ENCODE assay signal across 16 cellular contexts in the genomic region with DNA sequence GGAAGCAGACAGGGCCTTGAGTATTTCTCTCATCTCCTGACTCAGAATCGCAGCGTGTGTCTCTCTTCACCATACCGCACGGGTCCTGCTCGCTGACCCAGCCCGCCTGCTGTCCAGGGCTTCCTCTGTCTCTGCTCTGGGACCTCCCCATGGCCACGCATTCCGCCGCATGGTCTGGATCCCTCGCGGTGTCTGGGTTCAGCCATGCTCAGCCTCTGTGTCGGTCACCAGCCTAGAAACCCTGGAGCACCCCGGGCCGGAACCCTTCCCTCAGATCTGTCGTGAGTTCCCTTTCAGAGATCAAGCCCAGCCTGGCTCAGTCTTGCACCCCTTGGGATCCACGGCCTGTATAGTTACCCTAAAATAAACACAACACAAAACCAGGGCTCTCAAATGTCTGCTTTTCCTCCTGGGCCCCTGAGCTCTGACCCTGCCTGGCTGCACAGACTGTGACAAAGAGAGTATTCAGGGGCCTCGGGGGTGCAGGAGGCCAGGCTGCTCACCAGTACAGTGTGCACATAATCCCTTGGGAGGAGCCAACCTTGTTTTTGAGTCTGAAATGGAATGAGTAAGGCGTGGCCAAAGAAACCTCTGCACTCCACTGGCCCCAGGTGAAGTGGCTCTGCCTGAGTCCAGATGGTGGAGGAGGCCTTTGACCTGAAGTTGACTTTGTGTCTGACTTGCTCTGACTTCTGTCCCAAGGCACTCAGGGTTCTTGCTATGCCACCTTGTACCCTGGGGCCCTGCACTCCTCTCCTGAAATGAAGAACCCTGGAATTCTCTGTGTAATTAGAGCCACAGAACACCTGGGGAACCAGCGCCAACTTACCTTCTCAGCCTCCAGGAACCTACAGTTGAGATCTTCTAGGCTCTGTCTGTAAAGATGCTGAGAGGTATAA. TPM values are rescaled to one million over a fixed set of nuclear protein-coding genes. Genes with fewer than 3 reads are reported as not detected.
DNase-seq lines count a peak whose midpoint lies in the region; ATAC-seq, FAIRE-seq and TF ChIP-seq lines count a peak whose summit lies in the region.
"Had no signal": no experiment of that assay in that cellular context is flagged by ENCODE, and none has a peak within 500 bp of the region (broad histone marks: within the 10 kb centered on the region; RNA-seq: fewer than 3 reads in every experiment).

No MANE protein-coding gene starts in this region.

- H2BK120ac ChIP-seq in H1 (replicated peaks; ENCODE audit: low read depth, low read length) (no peak overlapping the region), trophoblast cell (ENCODE audit: insufficient read depth, low read length, poor library complexity) (peak overlapping the region; percentile 0)

- H3K27ac ChIP-seq in H1 (ENCODE audit: low read depth, low read length) (no peak overlapping the region), trophoblast cell (ENCODE audit: low read depth, low read length) (peak overlapping the region; percentile 10)
- H3K27ac ChIP-seq: 22Rv1, adrenal gland, tibial nerve, VCaP had no signal

- H3K4ac ChIP-seq in H1 (replicated peaks; ENCODE audit: insufficient read length, low read depth, low read length) (peak overlapping the region; percentile 69), trophoblast cell (ENCODE audit: low read depth, low read length) (no peak overlapping the region)

- no peak overlapping the region for H3K18ac ChIP-seq in H1 (ENCODE audit: extremely low read depth, low read length)
- H3K18ac ChIP-seq in trophoblast cell (ENCODE audit: low read length) = no peak overlapping the region

- H3K9ac ChIP-seq in H1 (replicated peaks in 1 of 4; ENCODE audit: extremely low read depth in 1 of 4, low read depth in 3 of 4, low read length in 3 of 4) (no peak overlapping the region; a peak in 1 of 7 replicates), trophoblast cell (ENCODE audit: low read length) (no peak overlapping the region)

- CTCF ChIA-PET in H1 (lab: Charles Lee; ENCODE audit: partially characterized antibody) = interaction anchor here (0.6 to 1.0 kb wide), 2 partner anchors 18 to 37 kb away, joined by 3 to 4 read pairs; no protein-coding TSS in a partner anchor

- 0 out of 2 replicates have a peak, but pooled peaks cover under 1% of the 10 kb centered on the region for H3K23me2 ChIP-seq in H1 (ENCODE audit: low read depth, low read length)

- H3K36me3 ChIP-seq in H1 (ENCODE audit: control insufficient read depth in 2 of 4, insufficient read depth in 4 of 4, low read length in 3 of 4) = no peaks in the 10 kb centered on the region
- no peaks in the 10 kb centered on the region for H3K36me3 ChIP-seq in trophoblast cell (ENCODE audit: control insufficient read depth in 1 of 2, insufficient read depth in 2 of 2, low read length in 2 of 2)
- H3K36me3 ChIP-seq in MG63 = no peaks in the 10 kb centered on the region
- H3K36me3 ChIP-seq: adrenal gland, tibial nerve had no signal

- H3K4me1 ChIP-seq in H1 (replicated peaks in 1 of 4; ENCODE audit: control insufficient read depth in 3 of 4, insufficient read depth in 4 of 4, low read length in 3 of 4) = peaks cover 0 to 11% (median 3%) of the 10 kb centered on the region in 4 experiments; a peak in 5 of 7 replicates
- H3K4me1 ChIP-seq in trophoblast cell (ENCODE audit: control insufficient read depth in 1 of 2, insufficient read depth in 2 of 2, low read length in 2 of 2) = peaks cover 14 to 16% of the 10 kb centered on the region in 2 experiments

- H4K5ac ChIP-seq in H1 (ENCODE audit: insufficient read length, low read depth, low read length) = no peak overlapping the region

- TF ChIP-seq RAD21 in H1 (IDR thresholded peaks at IDR 0.05 in 1 of 2, conservative IDR thresholded peaks at IDR 0.05 in 1 of 2; ENCODE audit: low read depth in 2 of 2, low read length in 2 of 2) = no peak

- H3K79me1 ChIP-seq in H1 (ENCODE audit: low read depth, low read length) = 0 out of 2 replicates have a peak, but pooled peaks cover 2% of the 10 kb centered on the region
- H3K79me1 ChIP-seq in trophoblast cell (ENCODE audit: low read length) = peaks cover 2% of the 10 kb centered on the region

- 94% methylated on average over 19 of the region's 19 CpGs; no CpG with 5 or more reads in 1 of the 2 experiments for WGBS in H1 (ENCODE audit: extremely low coverage in 1 of 2, insufficient coverage in 1 of 2, insufficient read length in 1 of 2, insufficient replicate concordance in 2 of 2, low coverage in 1 of 2, low lambda C conversion rate in 2 of 2, missing lambda C conversion rate in 1 of 2), 2 experiments
- WGBS in trophoblast cell (ENCODE audit: extremely low coverage, insufficient coverage, insufficient read length) = no CpG with 5 or more reads among the region's 19 CpGs

- no peak for ATAC-seq in HG02981 (IDR thresholded peaks at IDR 0.05; ENCODE audit: unreplicated experiment)
- no peak for ATAC-seq in activated T-cell treated with anti-CD3 and anti-CD28 coated beads, Interleukin-2, amount 50 U/mL, for 72 hours (replicated peaks in 1 of 2)

- no peak for TF ChIP-seq CTCF in H1 (IDR thresholded peaks at IDR 0.05; ENCODE audit: control extremely low read depth in 1 of 3, insufficient read depth in 1 of 3, low read depth in 1 of 3, low read length in 3 of 3)

- TF ChIP-seq EP300 in H1 (IDR thresholded peaks at IDR 0.05; ENCODE audit: borderline replicate concordance in 1 of 2, low read depth in 2 of 2, low read length in 2 of 2) = no peak

- H2BK5ac ChIP-seq in H1 (ENCODE audit: low read depth, low read length) (no peak overlapping the region), trophoblast cell (ENCODE audit: low read depth, low read length, poor library complexity) (no peak overlapping the region)

- H3K36me3 Mint-ChIP-seq in activated T-cell treated with anti-CD3 and anti-CD28 coated beads, Interleukin-2, amount 50 U/mL, for 72 hours (ENCODE audit: insufficient read depth in 2 of 2) = no peaks in the 10 kb centered on the region

- H3K14ac ChIP-seq in H1 (ENCODE audit: insufficient read length) (no peak overlapping the region), trophoblast cell (ENCODE audit: low read length) (no peak overlapping the region)

- H3K4me1 Mint-ChIP-seq in activated T-cell treated with anti-CD3 and anti-CD28 coated beads, Interleukin-2, amount 50 U/mL, for 72 hours (ENCODE audit: low read depth) = peaks cover 31% of the 10 kb centered on the region

- no peak overlapping the region for H3K27ac Mint-ChIP-seq in activated T-cell treated with anti-CD3 and anti-CD28 coated beads, Interleukin-2, amount 50 U/mL, for 72 hours

- POLR2A ChIA-PET in H1 (lab: Charles Lee; ENCODE audit: partially characterized antibody) = no interaction called here

- 0 out of 4 replicates have a peak, but pooled peaks cover 0 to 3% of the 10 kb centered on the region in 2 experiments for H3K79me2 ChIP-seq in H1 (ENCODE audit: control insufficient read depth in 1 of 2, insufficient read depth in 2 of 2, low read length in 2 of 2)
- no peaks in the 10 kb centered on the region for H3K79me2 ChIP-seq in trophoblast cell (ENCODE audit: control insufficient read depth, insufficient read depth, low read length, poor library complexity)

- no peak overlapping the region for H4K12ac ChIP-seq in trophoblast cell (ENCODE audit: low read depth, low read length)

- no peaks in the 10 kb centered on the region for H3K9me3 Mint-ChIP-seq in activated T-cell treated with anti-CD3 and anti-CD28 coated beads, Interleukin-2, amount 50 U/mL, for 72 hours

- H3K27me3 Mint-ChIP-seq in activated T-cell treated with anti-CD3 and anti-CD28 coated beads, Interleukin-2, amount 50 U/mL, for 72 hours (ENCODE audit: low read depth) = no peaks in the 10 kb centered on the region

- H3K4me2 ChIP-seq in H1 (ENCODE audit: insufficient read depth in 1 of 2, low read depth in 2 of 2, low read length in 2 of 2) = peak overlapping the region in 1 of 2 experiments; percentile 38; a peak in 2 of 4 replicates
- no peak overlapping the region for H3K4me2 ChIP-seq in trophoblast cell (ENCODE audit: low read length)

- peak overlapping the region; percentile 61; the same call in 1 of the 2 replicates for H2AK5ac ChIP-seq in H1 (ENCODE audit: low read depth, low read length)
- no peak overlapping the region for H2AK5ac ChIP-seq in trophoblast cell (ENCODE audit: low read length)

- H2BK20ac ChIP-seq in H1 (ENCODE audit: low read length) = no peak overlapping the region

- H2AFZ ChIP-seq in H1 (ENCODE audit: low read length) (no peak overlapping the region), trophoblast cell (ENCODE audit: insufficient read depth, low read length, poor library complexity) (no peak overlapping the region)

- no peak overlapping the region for H3K4me3 ChIP-seq in H1 (ENCODE audit: extremely low read depth in 1 of 4, insufficient read depth in 2 of 4, low read depth in 3 of 4, low read length in 4 of 4)
- H3K4me3 ChIP-seq in trophoblast cell (ENCODE audit: low read depth, low read length) = no peak overlapping the region
- no peak overlapping the region for H3K4me3 ChIP-seq in MG63
- H3K4me3 ChIP-seq: adrenal gland, tibial nerve had no signal

- no peak overlapping the region for H3K4me3 Mint-ChIP-seq in activated T-cell treated with anti-CD3 and anti-CD28 coated beads, Interleukin-2, amount 50 U/mL, for 72 hours

- H3K56ac ChIP-seq in H1 (replicated peaks; ENCODE audit: insufficient read length, low read depth, low read length) = no peak overlapping the region

- H3K23ac ChIP-seq in H1 (ENCODE audit: insufficient read length) (no peak overlapping the region), trophoblast cell (ENCODE audit: low read length) (no peak overlapping the region)

- no peaks in the 10 kb centered on the region; a peak in 1 of 4 replicates for H3K9me3 ChIP-seq in H1 (ENCODE audit: insufficient read depth in 2 of 2, low read depth in 1 of 2, low read length in 1 of 2)
- peaks cover 2% of the 10 kb centered on the region for H3K9me3 ChIP-seq in trophoblast cell (ENCODE audit: insufficient read depth, low read depth, low read length)
- H3K9me3 ChIP-seq in MG63 = no peaks in the 10 kb centered on the region
- H3K9me3 ChIP-seq: adrenal gland, tibial nerve had no signal

- H3K27me3 ChIP-seq in H1 (replicated peaks in 1 of 4; ENCODE audit: control insufficient read depth in 3 of 4, extremely low read depth in 1 of 4, insufficient read depth in 3 of 4, low read length in 3 of 4) = no peaks in the 10 kb centered on the region; a peak in 1 of 7 replicates
- no peaks in the 10 kb centered on the region for H3K27me3 ChIP-seq in trophoblast cell (ENCODE audit: insufficient read depth, low read length)
- no peaks in the 10 kb centered on the region for H3K27me3 ChIP-seq in MG63
- H3K27me3 ChIP-seq: adrenal gland, tibial nerve had no signal

- no peak overlapping the region for H2BK15ac ChIP-seq in H1 (ENCODE audit: low read length)

- peaks cover 2 to 4% of the 10 kb centered on the region in 2 experiments for H4K20me1 ChIP-seq in H1 (replicated peaks in 1 of 2; ENCODE audit: control insufficient read depth in 1 of 2, insufficient read depth in 2 of 2, low read length in 2 of 2)

- H4K8ac ChIP-seq in H1 (ENCODE audit: extremely low read depth, insufficient read depth, low read length) (peak overlapping the region; percentile 89; the same call in 1 of the 2 replicates), trophoblast cell (ENCODE audit: low read depth, low read length) (no peak overlapping the region)

- H2BK12ac ChIP-seq in H1 (ENCODE audit: low read depth, low read length) (no peak overlapping the region), trophoblast cell (ENCODE audit: low read length) (no peak overlapping the region)

- TF ChIP-seq POLR2A in H1 (IDR thresholded peaks at IDR 0.05; ENCODE audit: control extremely low read depth in 1 of 2, low read depth in 2 of 2, low read length in 2 of 2) = no peak

- DNase-seq in DMS 273 (lab: John Stamatoyannopoulos, UW; ENCODE audit: unreplicated experiment) (peak; percentile 37), DMS 273 treated with DMSO at 0.1 percent for 48 hours (lab: John Stamatoyannopoulos, UW) (no peak), NCI-H69 (lab: John Stamatoyannopoulos, UW) (peak; percentile 92), H1 (ENCODE audit: low read depth in 1 of 2, low spot score in 2 of 2) (no peak), trophoblast cell (peak in 1 of 2 donors; percentile 64), MG63 (no peak)
- DNase-seq in activated T-cell treated with anti-CD3 and anti-CD28 coated beads, Interleukin-2, amount 50 U/mL, for 72 hours = no peak
- DNase-seq: activated CD8-positive, alpha-beta memory T cell treated with anti-CD3 and anti-CD28 coated beads, Interleukin-2, amount 50 U/mL, for 48 hours; HCEC 1CT; nucleus accumbens; Right ventricle myocardium superior had no signal

- no peak overlapping the region for H4K91ac ChIP-seq in H1 (replicated peaks; ENCODE audit: insufficient read length, low read length)
- H4K91ac ChIP-seq in trophoblast cell (ENCODE audit: low read depth, low read length) = no peak overlapping the region

- FAIRE-seq in H1 (lab: Jason Lieb, UNC) = no peak

RNA-seq across cellular contexts. Expression of a gene that starts 5.8 kb away (rescaled TPM):
- total RNA-seq in H1 (2021; fragmentation: NEBNext Ultra II Directional; extraction: Animal tissue kit (Norgen Biotek cat#: 25700)) = 12.2 and 15.4 TPM in 2 replicates
- 7.4 and 10.2 TPM in 2 replicates for polyA plus RNA-seq in H1 (2011; rRNA removed)
- 10.6 TPM for polyA plus RNA-seq in H1 (2011; cell fraction: cytosol; rRNA removed)
- polyA plus RNA-seq in H1 (2011; cell fraction: nucleus; rRNA removed) = 34.5 TPM
- polyA plus RNA-seq in H1 (2012, experiment 1 of 2) = 9.3 to 12.1 TPM (median 10.9 TPM) in 4 replicates
- 9.6 TPM for polyA plus RNA-seq in H1 (2012, experiment 2 of 2)
- 7.7 TPM for polyA plus RNA-seq in H1 (2013, experiment 1 of 2)
- polyA plus RNA-seq in H1 (2013, experiment 2 of 2) = 6.7 TPM
- polyA minus RNA-seq in H1 (2011; rRNA and poly(A)+ RNA removed) = 5.5 TPM in 2 replicates
- 10.1 TPM for polyA minus RNA-seq in H1 (2011; cell fraction: cytosol; rRNA and poly(A)+ RNA removed)
- polyA minus RNA-seq in H1 (2011; cell fraction: nucleus; rRNA and poly(A)+ RNA removed) = 9.1 TPM
- polyA plus RNA-seq in trophoblast cell (2013) = 41.1 and 43.3 TPM in 2 replicates
- under 1 TPM; 0.69 to 0.91 TPM for total RNA-seq in activated T-cell treated with anti-CD3 and anti-CD28 coated beads, Interleukin-2, amount 50 U/mL, for 72 hours
- 5.0 and 5.3 TPM in 2 replicates for total RNA-seq in MG63 (2014; rRNA removed; shearing (Covaris generic); ENCODE audit: low replicate concordance)

RNA-seq across cellular contexts. Expression of a gene that starts 6.0 kb away (rescaled TPM):
- total RNA-seq in H1 (2021; fragmentation: NEBNext Ultra II Directional; extraction: Animal tissue kit (Norgen Biotek cat#: 25700)) = 78.5 and 85.9 TPM in 2 replicates
- 75.9 and 96.9 TPM in 2 replicates for polyA plus RNA-seq in H1 (2011; rRNA removed)
- polyA plus RNA-seq in H1 (2011; cell fraction: cytosol; rRNA removed) = 70.6 TPM
- polyA plus RNA-seq in H1 (2011; cell fraction: nucleus; rRNA removed) = 371 TPM
- 76.6 to 83.7 TPM (median 77.9 TPM) in 4 replicates for polyA plus RNA-seq in H1 (2012, experiment 1 of 2)
- 34.1 TPM for polyA plus RNA-seq in H1 (2012, experiment 2 of 2)
- 41.6 TPM for polyA plus RNA-seq in H1 (2013, experiment 1 of 2)
- polyA plus RNA-seq in H1 (2013, experiment 2 of 2) = 35.3 TPM
- 113 and 131 TPM in 2 replicates for polyA minus RNA-seq in H1 (2011; rRNA and poly(A)+ RNA removed)
- 69.1 TPM for polyA minus RNA-seq in H1 (2011; cell fraction: cytosol; rRNA and poly(A)+ RNA removed)
- 170 TPM for polyA minus RNA-seq in H1 (2011; cell fraction: nucleus; rRNA and poly(A)+ RNA removed)
- polyA plus RNA-seq in trophoblast cell (2013) = 31.2 TPM in 2 replicates
- 100 to 1,000 TPM in 1 of 2 donors, 10 to 100 TPM in 1; 90.6 to 128 TPM for total RNA-seq in activated T-cell treated with anti-CD3 and anti-CD28 coated beads, Interleukin-2, amount 50 U/mL, for 72 hours
- total RNA-seq in MG63 (2014; rRNA removed; shearing (Covaris generic); ENCODE audit: low replicate concordance) = 11.9 and 13.1 TPM in 2 replicates

RNA-seq across cellular contexts. Expression of a gene that starts 51.0 kb away (rescaled TPM):
- total RNA-seq in H1 (2021; fragmentation: NEBNext Ultra II Directional; extraction: Animal tissue kit (Norgen Biotek cat#: 25700)) = 92.2 and 102 TPM in 2 replicates
- polyA plus RNA-seq in H1 (2011; rRNA removed) = 78.1 and 102 TPM in 2 replicates
- 84.5 TPM for polyA plus RNA-seq in H1 (2011; cell fraction: cytosol; rRNA removed)
- polyA plus RNA-seq in H1 (2011; cell fraction: nucleus; rRNA removed) = 230 TPM
- 112 to 138 TPM (median 135 TPM) in 4 replicates for polyA plus RNA-seq in H1 (2012, experiment 1 of 2)
- polyA plus RNA-seq in H1 (2012, experiment 2 of 2) = 70.6 TPM
- polyA plus RNA-seq in H1 (2013, experiment 1 of 2) = 86.9 TPM
- polyA plus RNA-seq in H1 (2013, experiment 2 of 2) = 84.9 TPM
- polyA minus RNA-seq in H1 (2011; rRNA and poly(A)+ RNA removed) = 58.3 and 62.0 TPM in 2 replicates
- polyA minus RNA-seq in H1 (2011; cell fraction: cytosol; rRNA and poly(A)+ RNA removed) = 56.6 TPM
- polyA minus RNA-seq in H1 (2011; cell fraction: nucleus; rRNA and poly(A)+ RNA removed) = 49.3 TPM
- 163 and 166 TPM in 2 replicates for polyA plus RNA-seq in trophoblast cell (2013)
- total RNA-seq in activated T-cell treated with anti-CD3 and anti-CD28 coated beads, Interleukin-2, amount 50 U/mL, for 72 hours = 100 to 1,000 TPM; 167 to 195 TPM
- total RNA-seq in MG63 (2014; rRNA removed; shearing (Covaris generic); ENCODE audit: low replicate concordance) = 53.2 and 71.3 TPM in 2 replicates

Comparison
In these comparisons a context has a peak if more than half of its experiments do, and no peak if none do; other contexts are left out.
1. DNase-seq: peak in DMS 273 (single experiment) and NCI-H69 (single experiment); none in DMS 273 treated with DMSO at 0.1 percent for 48 hours (single experiment), H1 (0 of 2), activated T-cell treated with anti-CD3 and anti-CD28 coated beads, Interleukin-2, amount 50 U/mL, for 72 hours (0 of 2) and MG63 (single experiment).